Comparison of ENCODE assay signal across 8 cellular contexts in genomic region chr13:27406178-27406939, GRCh38.
DNase-seq lines count a peak whose midpoint lies in the region; ATAC-seq and TF ChIP-seq lines count a peak whose summit lies in the region.

No MANE protein-coding gene starts in this region.

- no peak overlapping the region for H3K4me3 Mint-ChIP-seq in stimulated activated naive B cell treated with anti-CD40 and anti-IgM and Interleukin-4, amounts not matched to agents 10 μg/mL and 1 μg/mL and 100 μg/mL, for 72 hours

- H3K9me3 Mint-ChIP-seq in stimulated activated naive B cell treated with anti-CD40 and anti-IgM and Interleukin-4, amounts not matched to agents 10 μg/mL and 1 μg/mL and 100 μg/mL, for 72 hours, result peaks cover 0 to 2% of the 10 kb centered on the region in 2 donors

- no peaks in the 10 kb centered on the region for H3K36me3 Mint-ChIP-seq in stimulated activated naive B cell treated with anti-CD40 and anti-IgM and Interleukin-4, amounts not matched to agents 10 μg/mL and 1 μg/mL and 100 μg/mL, for 72 hours

- DNase-seq in AG09319 (ENCODE audit: extremely low read depth, low read depth) (no peak), GM03348 (ENCODE audit: low spot score) (peak; percentile 66), NCI-H2029 treated with DMSO at 0.1 percent for 48 hours (lab: John Stamatoyannopoulos, UW) (peak; percentile 2), activated T-cell treated with anti-CD3 and anti-CD28 coated beads for 4 hours (peak; percentile 31), globus pallidus (ENCODE audit: low spot score) (peak; percentile 7), T1000 (lab: John Stamatoyannopoulos, UW) (no peak)
- peak; percentile 9 for DNase-seq in stimulated activated naive B cell treated with anti-CD40 and anti-IgM and Interleukin-4, amounts not matched to agents 10 μg/mL and 1 μg/mL and 100 μg/mL, for 72 hours

- no peak overlapping the region for H3K27ac Mint-ChIP-seq in stimulated activated naive B cell treated with anti-CD40 and anti-IgM and Interleukin-4, amounts not matched to agents 10 μg/mL and 1 μg/mL and 100 μg/mL, for 72 hours

- TF ChIP-seq CTCF in AG09319 (IDR thresholded peaks at IDR 0.05; ENCODE audit: low read depth, low read length), result peak; percentile 50

- peak; percentile 68 to 69 for ATAC-seq in stimulated activated naive B cell treated with anti-CD40 and anti-IgM and Interleukin-4, amounts not matched to agents 10 μg/mL and 1 μg/mL and 100 μg/mL, for 72 hours (replicated peaks)
- no peak for ATAC-seq in HG02981 (IDR thresholded peaks at IDR 0.05; ENCODE audit: unreplicated experiment)

- H3K27me3 Mint-ChIP-seq in stimulated activated naive B cell treated with anti-CD40 and anti-IgM and Interleukin-4, amounts not matched to agents 10 μg/mL and 1 μg/mL and 100 μg/mL, for 72 hours, result peaks cover 10 to 16% of the 10 kb centered on the region in 2 donors

- H3K4me1 Mint-ChIP-seq in stimulated activated naive B cell treated with anti-CD40 and anti-IgM and Interleukin-4, amounts not matched to agents 10 μg/mL and 1 μg/mL and 100 μg/mL, for 72 hours, result peaks cover under 1 to 1% of the 10 kb centered on the region in 2 donors

Comparison
In these comparisons a context has a peak if more than half of its experiments do, and no peak if none do; other contexts are left out.
1. DNase-seq: peak in GM03348 (single experiment), NCI-H2029 treated with DMSO at 0.1 percent for 48 hours (single experiment), activated T-cell treated with anti-CD3 and anti-CD28 coated beads for 4 hours (single experiment), globus pallidus (single experiment) and stimulated activated naive B cell treated with anti-CD40 and anti-IgM and Interleukin-4, amounts not matched to agents 10 μg/mL and 1 μg/mL and 100 μg/mL, for 72 hours (single experiment); none in AG09319 (single experiment) and T1000 (single experiment).